In genomic region chr18:78659748-78660147, GRCh38 we compare ENCODE assay signal across 10 cellular contexts.
DNase-seq lines count a peak whose midpoint lies in the region; ATAC-seq and TF ChIP-seq lines count a peak whose summit lies in the region.
"Had no signal": no experiment of that assay in that cellular context is flagged by ENCODE, and none has a peak within 500 bp of the region (broad histone marks: within the 10 kb centered on the region; RNA-seq: fewer than 3 reads in every experiment).

No MANE protein-coding gene starts in this region.

- no peaks in the 10 kb centered on the region for H3K27me3 ChIP-seq in body of pancreas
- H3K27me3 ChIP-seq: ovary had no signal

- H3K27ac ChIP-seq in body of pancreas, result no peak overlapping the region
- H3K27ac ChIP-seq: ovary had no signal

- WGBS in body of pancreas, 2 donors, result 18 to 19% methylated on average over 9 to 13 of the region's 16 CpGs

- H3K36me3 ChIP-seq in body of pancreas (replicated peaks in 1 of 2; ENCODE audit: insufficient read depth in 1 of 2, low read depth in 2 of 2), result no peaks in the 10 kb centered on the region
- H3K36me3 ChIP-seq: ovary had no signal

- intact Hi-C loops in body of pancreas (cut with DNase I) (no loop called here), posterior vena cava (cut with DNase I) (no loop called here)

- no peaks in the 10 kb centered on the region for H3K4me1 ChIP-seq in body of pancreas

- H3K9me3 ChIP-seq in body of pancreas, result no peaks in the 10 kb centered on the region
- H3K9me3 ChIP-seq: ovary had no signal

- peak; percentile 45 to 62 (median 52) for TF ChIP-seq CTCF in body of pancreas (IDR thresholded peaks at IDR 0.05)

- DNase-seq in NCI-H345 (lab: John Stamatoyannopoulos, UW), result peak; percentile 11
- DNase-seq in NCI-H345 treated with DMSO at 0.1 percent for 48 hours (lab: John Stamatoyannopoulos, UW; ENCODE audit: unreplicated experiment), result no peak
- peak; percentile 36 for DNase-seq in NCI-H1092 (lab: John Stamatoyannopoulos, UW)
- peak in 2 of 4 donors; percentile 17 to 36 for DNase-seq in body of pancreas
- DNase-seq in posterior vena cava (ENCODE audit: low spot score), result peak; percentile 74
- no peak for DNase-seq in globus pallidus (ENCODE audit: low spot score)

- TF ChIP-seq POLR2A in body of pancreas (IDR thresholded peaks at IDR 0.05), result no peak

- H3K4me3 ChIP-seq in body of pancreas, result no peak overlapping the region
- H3K4me3 ChIP-seq: GM12878, ovary had no signal

- ATAC-seq in body of pancreas (no peak), GM21423 (IDR thresholded peaks at IDR 0.05; ENCODE audit: unreplicated experiment) (no peak), GM18868 (IDR thresholded peaks at IDR 0.05; ENCODE audit: unreplicated experiment) (no peak)
- ATAC-seq: GM12878 had no signal

Comparison
In these comparisons a context has a peak if more than half of its experiments do, and no peak if none do; other contexts are left out.
1. DNase-seq: peak in NCI-H345 (single experiment), NCI-H1092 (single experiment) and posterior vena cava (single experiment); none in NCI-H345 treated with DMSO at 0.1 percent for 48 hours (single experiment) and globus pallidus (single experiment).